In the genomic region with DNA sequence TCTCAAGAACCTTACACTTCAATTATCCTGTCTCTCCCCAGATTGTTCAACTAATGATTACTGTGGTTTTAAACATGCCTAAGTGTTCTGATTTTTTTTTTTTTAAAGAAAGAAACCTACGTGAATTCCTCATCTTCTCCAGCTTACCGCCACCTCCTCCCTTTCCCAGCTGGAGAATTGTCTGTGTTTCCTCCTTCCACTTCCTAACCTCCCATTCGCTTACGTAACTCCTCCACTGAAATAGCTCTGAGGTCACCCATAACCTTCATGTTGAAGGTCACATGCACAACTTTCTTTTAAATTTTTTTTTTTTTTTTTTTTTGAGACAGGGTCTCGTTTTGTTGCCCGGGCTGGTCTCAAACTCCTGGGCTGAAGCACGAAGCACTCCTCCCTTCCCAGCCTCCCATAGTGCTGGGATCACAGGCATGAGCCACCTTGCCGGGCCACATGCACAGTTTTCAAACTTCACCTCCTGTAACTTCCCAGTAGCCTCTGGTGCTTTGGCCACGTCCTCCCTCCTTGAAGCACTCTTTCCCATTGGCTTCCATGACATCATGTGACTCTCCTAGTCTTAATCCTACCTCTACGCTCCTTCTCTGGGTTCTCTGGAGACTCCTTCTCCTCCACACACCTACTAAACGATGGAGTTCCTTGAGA, we compare ENCODE assay signal across 1 cellular context.
TF ChIP-seq lines count a peak whose summit lies in the region.

No MANE protein-coding gene starts in this region.

TF ChIP-seq in GM23338, 12 proteins besides CTCF, POLR2A, EP300 and RAD21 (continued from another document):
- TF ChIP-seq, protein P1, sequence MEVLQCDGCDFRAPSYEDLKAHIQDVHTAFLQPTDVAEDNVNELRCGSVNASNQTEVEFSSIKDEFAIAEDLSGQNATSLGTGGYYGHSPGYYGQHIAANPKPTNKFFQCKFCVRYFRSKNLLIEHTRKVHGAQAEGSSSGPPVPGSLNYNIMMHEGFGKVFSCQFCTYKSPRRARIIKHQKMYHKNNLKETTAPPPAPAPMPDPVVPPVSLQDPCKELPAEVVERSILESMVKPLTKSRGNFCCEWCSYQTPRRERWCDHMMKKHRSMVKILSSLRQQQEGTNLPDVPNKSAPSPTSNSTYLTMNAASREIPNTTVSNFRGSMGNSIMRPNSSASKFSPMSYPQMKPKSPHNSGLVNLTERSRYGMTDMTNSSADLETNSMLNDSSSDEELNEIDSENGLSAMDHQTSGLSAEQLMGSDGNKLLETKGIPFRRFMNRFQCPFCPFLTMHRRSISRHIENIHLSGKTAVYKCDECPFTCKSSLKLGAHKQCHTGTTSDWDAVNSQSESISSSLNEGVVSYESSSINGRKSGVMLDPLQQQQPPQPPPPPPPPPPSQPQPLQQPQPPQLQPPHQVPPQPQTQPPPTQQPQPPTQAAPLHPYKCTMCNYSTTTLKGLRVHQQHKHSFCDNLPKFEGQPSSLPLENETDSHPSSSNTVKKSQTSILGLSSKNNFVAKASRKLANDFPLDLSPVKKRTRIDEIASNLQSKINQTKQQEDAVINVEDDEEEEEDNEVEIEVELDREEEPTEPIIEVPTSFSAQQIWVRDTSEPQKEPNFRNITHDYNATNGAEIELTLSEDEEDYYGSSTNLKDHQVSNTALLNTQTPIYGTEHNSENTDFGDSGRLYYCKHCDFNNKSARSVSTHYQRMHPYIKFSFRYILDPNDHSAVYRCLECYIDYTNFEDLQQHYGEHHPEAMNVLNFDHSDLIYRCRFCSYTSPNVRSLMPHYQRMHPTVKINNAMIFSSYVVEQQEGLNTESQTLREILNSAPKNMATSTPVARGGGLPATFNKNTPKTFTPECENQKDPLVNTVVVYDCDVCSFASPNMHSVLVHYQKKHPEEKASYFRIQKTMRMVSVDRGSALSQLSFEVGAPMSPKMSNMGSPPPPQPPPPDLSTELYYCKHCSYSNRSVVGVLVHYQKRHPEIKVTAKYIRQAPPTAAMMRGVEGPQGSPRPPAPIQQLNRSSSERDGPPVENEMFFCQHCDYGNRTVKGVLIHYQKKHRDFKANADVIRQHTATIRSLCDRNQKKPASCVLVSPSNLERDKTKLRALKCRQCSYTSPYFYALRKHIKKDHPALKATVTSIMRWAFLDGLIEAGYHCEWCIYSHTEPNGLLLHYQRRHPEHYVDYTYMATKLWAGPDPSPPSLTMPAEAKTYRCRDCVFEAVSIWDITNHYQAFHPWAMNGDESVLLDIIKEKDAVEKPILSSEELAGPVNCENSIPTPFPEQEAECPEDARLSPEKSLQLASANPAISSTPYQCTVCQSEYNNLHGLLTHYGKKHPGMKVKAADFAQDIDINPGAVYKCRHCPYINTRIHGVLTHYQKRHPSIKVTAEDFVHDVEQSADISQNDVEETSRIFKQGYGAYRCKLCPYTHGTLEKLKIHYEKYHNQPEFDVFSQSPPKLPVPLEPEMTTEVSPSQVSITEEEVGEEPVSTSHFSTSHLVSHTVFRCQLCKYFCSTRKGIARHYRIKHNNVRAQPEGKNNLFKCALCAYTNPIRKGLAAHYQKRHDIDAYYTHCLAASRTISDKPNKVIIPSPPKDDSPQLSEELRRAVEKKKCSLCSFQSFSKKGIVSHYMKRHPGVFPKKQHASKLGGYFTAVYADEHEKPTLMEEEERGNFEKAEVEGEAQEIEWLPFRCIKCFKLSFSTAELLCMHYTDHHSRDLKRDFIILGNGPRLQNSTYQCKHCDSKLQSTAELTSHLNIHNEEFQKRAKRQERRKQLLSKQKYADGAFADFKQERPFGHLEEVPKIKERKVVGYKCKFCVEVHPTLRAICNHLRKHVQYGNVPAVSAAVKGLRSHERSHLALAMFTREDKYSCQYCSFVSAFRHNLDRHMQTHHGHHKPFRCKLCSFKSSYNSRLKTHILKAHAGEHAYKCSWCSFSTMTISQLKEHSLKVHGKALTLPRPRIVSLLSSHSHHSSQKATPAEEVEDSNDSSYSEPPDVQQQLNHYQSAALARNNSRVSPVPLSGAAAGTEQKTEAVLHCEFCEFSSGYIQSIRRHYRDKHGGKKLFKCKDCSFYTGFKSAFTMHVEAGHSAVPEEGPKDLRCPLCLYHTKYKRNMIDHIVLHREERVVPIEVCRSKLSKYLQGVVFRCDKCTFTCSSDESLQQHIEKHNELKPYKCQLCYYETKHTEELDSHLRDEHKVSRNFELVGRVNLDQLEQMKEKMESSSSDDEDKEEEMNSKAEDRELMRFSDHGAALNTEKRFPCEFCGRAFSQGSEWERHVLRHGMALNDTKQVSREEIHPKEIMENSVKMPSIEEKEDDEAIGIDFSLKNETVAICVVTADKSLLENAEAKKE (CRISPR knock-in tag; IDR thresholded peaks at IDR 0.05): no peak
- no peak for TF ChIP-seq EZH2 (IDR thresholded peaks at IDR 0.05; ENCODE audit: low read depth, unreplicated experiment)
- no peak for TF ChIP-seq JUNB (IDR thresholded peaks at IDR 0.05; ENCODE audit: unreplicated experiment)
- TF ChIP-seq STAT1 (IDR thresholded peaks at IDR 0.05; ENCODE audit: unreplicated experiment): no peak
- TF ChIP-seq, protein P2, sequence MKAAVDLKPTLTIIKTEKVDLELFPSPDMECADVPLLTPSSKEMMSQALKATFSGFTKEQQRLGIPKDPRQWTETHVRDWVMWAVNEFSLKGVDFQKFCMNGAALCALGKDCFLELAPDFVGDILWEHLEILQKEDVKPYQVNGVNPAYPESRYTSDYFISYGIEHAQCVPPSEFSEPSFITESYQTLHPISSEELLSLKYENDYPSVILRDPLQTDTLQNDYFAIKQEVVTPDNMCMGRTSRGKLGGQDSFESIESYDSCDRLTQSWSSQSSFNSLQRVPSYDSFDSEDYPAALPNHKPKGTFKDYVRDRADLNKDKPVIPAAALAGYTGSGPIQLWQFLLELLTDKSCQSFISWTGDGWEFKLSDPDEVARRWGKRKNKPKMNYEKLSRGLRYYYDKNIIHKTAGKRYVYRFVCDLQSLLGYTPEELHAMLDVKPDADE (IDR thresholded peaks at IDR 0.05): no peak
- no peak for TF ChIP-seq CREB1 (CRISPR knock-in tag; IDR thresholded peaks at IDR 0.05; ENCODE audit: low read depth)
- TF ChIP-seq NANOG (IDR thresholded peaks at IDR 0.05; ENCODE audit: borderline replicate concordance): no peak
TF ChIP-seq in GM23338: peak in this region for 0.
